15 cellular contexts compared by ENCODE assay signal in the genomic region with DNA sequence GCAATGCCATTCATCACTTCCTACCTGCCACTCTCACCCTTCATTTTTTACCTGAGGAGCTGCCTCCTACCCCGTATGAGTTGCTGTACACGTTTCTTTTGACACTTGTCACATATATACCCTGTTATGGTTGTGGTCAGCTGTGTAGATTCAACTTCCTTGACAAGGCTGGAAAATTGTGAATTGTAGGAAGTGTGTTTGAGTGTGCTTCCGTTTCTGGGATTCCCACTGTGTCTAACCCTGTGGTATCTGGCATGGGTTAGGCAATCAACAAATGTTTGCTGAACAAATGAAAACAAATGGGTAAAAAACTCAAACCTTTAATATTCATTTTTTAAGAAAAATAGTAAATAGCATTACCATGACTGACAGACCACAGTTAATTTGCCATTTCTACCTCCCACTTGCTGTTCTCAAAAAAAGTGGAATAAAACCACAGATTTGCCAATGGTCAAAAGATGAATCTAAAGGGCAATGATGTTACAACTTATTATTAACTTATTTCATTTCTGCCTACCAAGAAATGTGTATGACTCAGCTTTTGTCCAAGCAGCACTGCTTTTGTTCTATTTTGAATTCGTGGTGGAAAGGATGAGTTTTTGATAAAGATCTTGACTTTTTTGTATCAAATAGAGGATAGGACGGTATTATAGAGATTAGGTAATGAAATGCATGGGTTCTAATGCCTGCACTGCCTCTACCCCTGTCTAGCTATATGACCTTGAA.
DNase-seq lines count a peak whose midpoint lies in the region; ATAC-seq and TF ChIP-seq lines count a peak whose summit lies in the region.
"Had no signal": no experiment of that assay in that cellular context is flagged by ENCODE, and none has a peak within 500 bp of the region (broad histone marks: within the 10 kb centered on the region; RNA-seq: fewer than 3 reads in every experiment).

No MANE protein-coding gene starts in this region.

- WGBS in esophagus squamous epithelium, 2 donors: 62 to 63% methylated on average over 5 of the region's 5 CpGs

- no peak overlapping the region for H3K4me3 Mint-ChIP-seq in activated T-cell treated with anti-CD3 and anti-CD28 coated beads, Interleukin-2, amount 50 U/mL, for 24 hours
- no peak overlapping the region for H3K4me3 Mint-ChIP-seq in WTC11
- peak overlapping the region in 4 of 5 donors; percentile 14 to 69 (median 54) for H3K4me3 Mint-ChIP-seq in immature natural killer cell
- H3K4me3 Mint-ChIP-seq in stimulated activated effector memory CD8-positive, alpha-beta T cell treated with anti-CD3 and anti-CD28 coated beads, Interleukin-12 subunit alpha, Interleukin-12 subunit beta, amount 100 ng/mL, for 72 hours: no peak overlapping the region
- no peak overlapping the region for H3K4me3 Mint-ChIP-seq in activated T-helper 2 cell treated with anti-CD3 and anti-CD28 coated beads, Interferon-gamma antibody, Interleukin-2, Interleukin-4, amounts not matched to agents 10 μg/mL and 5 μg/mL and 100 μg/mL, durations not matched to agents 14 hours and 24 hours and 36 hours (ENCODE audit: low read depth)
- H3K4me3 Mint-ChIP-seq: activated CD4-positive, alpha-beta memory T cell treated with anti-CD3 and anti-CD28 coated beads for 36 hours; endodermal cell had no signal

- H3K27ac ChIP-seq in esophagus squamous epithelium: no peak overlapping the region
- H3K27ac ChIP-seq: RWPE1, stomach had no signal

- no peak for DNase-seq in activated T-cell treated with anti-CD3 and anti-CD28 coated beads, Interleukin-2, amount 50 U/mL, for 24 hours
- no peak for DNase-seq in activated T-cell treated with anti-CD3 and anti-CD28 coated beads, Interleukin-2, amount 50 U/mL, for 48 hours
- DNase-seq in WTC11 (ENCODE audit: low spot score): no peak
- DNase-seq in immature natural killer cell: no peak
- DNase-seq in stimulated activated effector memory CD8-positive, alpha-beta T cell treated with anti-CD3 and anti-CD28 coated beads, Interleukin-12 subunit alpha, Interleukin-12 subunit beta, amount 100 ng/mL, for 72 hours (ENCODE audit: low spot score in 2 of 2): no peak
- DNase-seq in activated T-helper 2 cell treated with anti-CD3 and anti-CD28 coated beads, Interferon-gamma antibody, Interleukin-2, Interleukin-4, amounts not matched to agents 10 μg/mL and 5 μg/mL and 100 μg/mL, durations not matched to agents 14 hours and 24 hours and 36 hours (ENCODE audit: low spot score): no peak
- DNase-seq in esophagus squamous epithelium (lab: John Stamatoyannopoulos, UW): no peak
- DNase-seq: activated CD4-positive, alpha-beta memory T cell treated with anti-CD3 and anti-CD28 coated beads for 36 hours; activated gamma-delta T cell treated with Interleukin-2 at 50 U/mL for 16 hours; DMS153; endodermal cell; NCI-H82; stomach had no signal

- H3K4me3 ChIP-seq in esophagus squamous epithelium: no peak overlapping the region
- H3K4me3 ChIP-seq: stomach had no signal

- intact Hi-C loops in activated T-helper 2 cell treated with anti-CD3 and anti-CD28 coated beads, Interferon-gamma antibody, Interleukin-2, Interleukin-4, amounts not matched to agents 10 μg/mL and 5 μg/mL and 100 μg/mL, durations not matched to agents 14 hours and 24 hours and 36 hours (cut with micrococcal nuclease): loop anchor here (1.0 to 10.0 kb wide), 3 partner anchors 234 to 814 kb away; a partner anchor contains a TSS
- intact Hi-C loops in esophagus squamous epithelium (cut with DNase I): no loop called here

- ATAC-seq in WTC11: no peak
- ATAC-seq in stimulated activated effector memory CD8-positive, alpha-beta T cell treated with anti-CD3 and anti-CD28 coated beads, Interleukin-12 subunit alpha, Interleukin-12 subunit beta, amount 100 ng/mL, for 72 hours: peak; percentile 31
- no peak for ATAC-seq in GM19351 (IDR thresholded peaks at IDR 0.05; ENCODE audit: unreplicated experiment)

- no peaks in the 10 kb centered on the region for H3K27me3 Mint-ChIP-seq in activated T-cell treated with anti-CD3 and anti-CD28 coated beads, Interleukin-2, amount 50 U/mL, for 24 hours
- no peaks in the 10 kb centered on the region for H3K27me3 Mint-ChIP-seq in WTC11 (ENCODE audit: low read depth)
- H3K27me3 Mint-ChIP-seq in immature natural killer cell (ENCODE audit: low read depth in 3 of 3): peaks cover 0 to 4% (median 0%) of the 10 kb centered on the region in 3 donors
- H3K27me3 Mint-ChIP-seq in activated T-helper 2 cell treated with anti-CD3 and anti-CD28 coated beads, Interferon-gamma antibody, Interleukin-2, Interleukin-4, amounts not matched to agents 10 μg/mL and 5 μg/mL and 100 μg/mL, durations not matched to agents 14 hours and 24 hours and 36 hours (ENCODE audit: low read depth): no peaks in the 10 kb centered on the region
- H3K27me3 Mint-ChIP-seq: activated CD4-positive, alpha-beta memory T cell treated with anti-CD3 and anti-CD28 coated beads for 36 hours had no signal

- POLR2A ChIA-PET in WTC11 (lab: Charles Lee): no interaction called here

- peaks cover 30% of the 10 kb centered on the region for H3K4me1 Mint-ChIP-seq in activated T-cell treated with anti-CD3 and anti-CD28 coated beads, Interleukin-2, amount 50 U/mL, for 24 hours (ENCODE audit: low read depth)
- H3K4me1 Mint-ChIP-seq in WTC11 (no peaks in the 10 kb centered on the region), immature natural killer cell (peaks cover 26 to 61% of the 10 kb centered on the region in 2 donors)
- H3K4me1 Mint-ChIP-seq in stimulated activated effector memory CD8-positive, alpha-beta T cell treated with anti-CD3 and anti-CD28 coated beads, Interleukin-12 subunit alpha, Interleukin-12 subunit beta, amount 100 ng/mL, for 72 hours: peaks cover 41% of the 10 kb centered on the region
- H3K4me1 Mint-ChIP-seq in activated T-helper 2 cell treated with anti-CD3 and anti-CD28 coated beads, Interferon-gamma antibody, Interleukin-2, Interleukin-4, amounts not matched to agents 10 μg/mL and 5 μg/mL and 100 μg/mL, durations not matched to agents 14 hours and 24 hours and 36 hours (ENCODE audit: low read depth): peaks cover 44% of the 10 kb centered on the region
- H3K4me1 Mint-ChIP-seq: endodermal cell had no signal

- TF ChIP-seq CTCF in WTC11 (IDR thresholded peaks at IDR 0.05) (no peak), esophagus squamous epithelium (IDR thresholded peaks at IDR 0.05) (no peak)

- no peaks in the 10 kb centered on the region for H3K36me3 ChIP-seq in esophagus squamous epithelium
- H3K36me3 ChIP-seq: stomach had no signal

- H3K4me1 ChIP-seq in esophagus squamous epithelium: peaks cover 0 to 38% (median 0%) of the 10 kb centered on the region in 3 donors

- no peaks in the 10 kb centered on the region for H3K9me3 ChIP-seq in esophagus squamous epithelium
- H3K9me3 ChIP-seq: stomach had no signal

- H3K27me3 ChIP-seq in esophagus squamous epithelium: no peaks in the 10 kb centered on the region
- H3K27me3 ChIP-seq: stomach had no signal

- H3K36me3 Mint-ChIP-seq in activated T-cell treated with anti-CD3 and anti-CD28 coated beads, Interleukin-2, amount 50 U/mL, for 24 hours (ENCODE audit: low read depth): no peaks in the 10 kb centered on the region
- H3K36me3 Mint-ChIP-seq in WTC11 (no peaks in the 10 kb centered on the region), immature natural killer cell (peaks cover 0 to 3% (median 0%) of the 10 kb centered on the region in 3 donors)
- no peaks in the 10 kb centered on the region for H3K36me3 Mint-ChIP-seq in stimulated activated effector memory CD8-positive, alpha-beta T cell treated with anti-CD3 and anti-CD28 coated beads, Interleukin-12 subunit alpha, Interleukin-12 subunit beta, amount 100 ng/mL, for 72 hours
- no peaks in the 10 kb centered on the region for H3K36me3 Mint-ChIP-seq in activated T-helper 2 cell treated with anti-CD3 and anti-CD28 coated beads, Interferon-gamma antibody, Interleukin-2, Interleukin-4, amounts not matched to agents 10 μg/mL and 5 μg/mL and 100 μg/mL, durations not matched to agents 14 hours and 24 hours and 36 hours (ENCODE audit: low read depth)

- no peaks in the 10 kb centered on the region for H3K9me3 Mint-ChIP-seq in activated T-cell treated with anti-CD3 and anti-CD28 coated beads, Interleukin-2, amount 50 U/mL, for 24 hours
- no peaks in the 10 kb centered on the region for H3K9me3 Mint-ChIP-seq in WTC11
- H3K9me3 Mint-ChIP-seq in immature natural killer cell: no peaks in the 10 kb centered on the region
- H3K9me3 Mint-ChIP-seq in stimulated activated effector memory CD8-positive, alpha-beta T cell treated with anti-CD3 and anti-CD28 coated beads, Interleukin-12 subunit alpha, Interleukin-12 subunit beta, amount 100 ng/mL, for 72 hours: no peaks in the 10 kb centered on the region
- H3K9me3 Mint-ChIP-seq in activated T-helper 2 cell treated with anti-CD3 and anti-CD28 coated beads, Interferon-gamma antibody, Interleukin-2, Interleukin-4, amounts not matched to agents 10 μg/mL and 5 μg/mL and 100 μg/mL, durations not matched to agents 14 hours and 24 hours and 36 hours: no peaks in the 10 kb centered on the region
- H3K9me3 Mint-ChIP-seq: activated CD4-positive, alpha-beta memory T cell treated with anti-CD3 and anti-CD28 coated beads for 36 hours; endodermal cell had no signal

- CTCF ChIA-PET in WTC11 (lab: Charles Lee): interaction anchor here (1.1 kb wide), 1 partner anchor 818 kb away, joined by 4 read pairs; no protein-coding TSS in a partner anchor

- H3K27ac Mint-ChIP-seq in activated T-cell treated with anti-CD3 and anti-CD28 coated beads, Interleukin-2, amount 50 U/mL, for 24 hours: peak overlapping the region; percentile 9
- H3K27ac Mint-ChIP-seq in WTC11: 0 out of 2 replicates have a peak overlapping the region, but pooled peaks have one; percentile 4
- H3K27ac Mint-ChIP-seq in immature natural killer cell: peak overlapping the region in 5 of 6 donors; percentile 81 to 92 (median 88)
- no peak overlapping the region for H3K27ac Mint-ChIP-seq in stimulated activated effector memory CD8-positive, alpha-beta T cell treated with anti-CD3 and anti-CD28 coated beads, Interleukin-12 subunit alpha, Interleukin-12 subunit beta, amount 100 ng/mL, for 72 hours
- H3K27ac Mint-ChIP-seq in activated T-helper 2 cell treated with anti-CD3 and anti-CD28 coated beads, Interferon-gamma antibody, Interleukin-2, Interleukin-4, amounts not matched to agents 10 μg/mL and 5 μg/mL and 100 μg/mL, durations not matched to agents 14 hours and 24 hours and 36 hours: no peak overlapping the region
- H3K27ac Mint-ChIP-seq: activated CD4-positive, alpha-beta memory T cell treated with anti-CD3 and anti-CD28 coated beads for 36 hours; endodermal cell had no signal

- no peak for TF ChIP-seq POLR2A in esophagus squamous epithelium (IDR thresholded peaks at IDR 0.05)

TF ChIP-seq in WTC11, 78 proteins besides CTCF, POLR2A, EP300 and RAD21 (continues in another document):
- TF ChIP-seq ZNF219 (CRISPR knock-in tag; IDR thresholded peaks at IDR 0.05; ENCODE audit: borderline replicate concordance) (no peak), EMX1 (CRISPR knock-in tag; IDR thresholded peaks at IDR 0.05) (no peak), GABPB1 (CRISPR knock-in tag; IDR thresholded peaks at IDR 0.05) (no peak), ZNF416 (CRISPR knock-in tag; IDR thresholded peaks at IDR 0.05) (no peak), RORB (CRISPR knock-in tag; IDR thresholded peaks at IDR 0.05) (no peak), SOX15 (CRISPR knock-in tag; IDR thresholded peaks at IDR 0.05) (no peak), NR2C2 (CRISPR knock-in tag; IDR thresholded peaks at IDR 0.05) (no peak)

Comparison
In these comparisons a context has a peak if more than half of its experiments do, and no peak if none do; other contexts are left out.
1. H3K27ac Mint-ChIP-seq: peak in activated T-cell treated with anti-CD3 and anti-CD28 coated beads, Interleukin-2, amount 50 U/mL, for 24 hours (single experiment), WTC11 (single experiment) and immature natural killer cell (5 of 6); none in stimulated activated effector memory CD8-positive, alpha-beta T cell treated with anti-CD3 and anti-CD28 coated beads, Interleukin-12 subunit alpha, Interleukin-12 subunit beta, amount 100 ng/mL, for 72 hours (single experiment) and activated T-helper 2 cell treated with anti-CD3 and anti-CD28 coated beads, Interferon-gamma antibody, Interleukin-2, Interleukin-4, amounts not matched to agents 10 μg/mL and 5 μg/mL and 100 μg/mL, durations not matched to agents 14 hours and 24 hours and 36 hours (single experiment).
2. H3K4me3 Mint-ChIP-seq: peak in immature natural killer cell (4 of 5); none in activated T-cell treated with anti-CD3 and anti-CD28 coated beads, Interleukin-2, amount 50 U/mL, for 24 hours (single experiment), WTC11 (single experiment), stimulated activated effector memory CD8-positive, alpha-beta T cell treated with anti-CD3 and anti-CD28 coated beads, Interleukin-12 subunit alpha, Interleukin-12 subunit beta, amount 100 ng/mL, for 72 hours (single experiment) and activated T-helper 2 cell treated with anti-CD3 and anti-CD28 coated beads, Interferon-gamma antibody, Interleukin-2, Interleukin-4, amounts not matched to agents 10 μg/mL and 5 μg/mL and 100 μg/mL, durations not matched to agents 14 hours and 24 hours and 36 hours (single experiment).